1 cellular context compared by ENCODE assay signal in the genomic region with DNA sequence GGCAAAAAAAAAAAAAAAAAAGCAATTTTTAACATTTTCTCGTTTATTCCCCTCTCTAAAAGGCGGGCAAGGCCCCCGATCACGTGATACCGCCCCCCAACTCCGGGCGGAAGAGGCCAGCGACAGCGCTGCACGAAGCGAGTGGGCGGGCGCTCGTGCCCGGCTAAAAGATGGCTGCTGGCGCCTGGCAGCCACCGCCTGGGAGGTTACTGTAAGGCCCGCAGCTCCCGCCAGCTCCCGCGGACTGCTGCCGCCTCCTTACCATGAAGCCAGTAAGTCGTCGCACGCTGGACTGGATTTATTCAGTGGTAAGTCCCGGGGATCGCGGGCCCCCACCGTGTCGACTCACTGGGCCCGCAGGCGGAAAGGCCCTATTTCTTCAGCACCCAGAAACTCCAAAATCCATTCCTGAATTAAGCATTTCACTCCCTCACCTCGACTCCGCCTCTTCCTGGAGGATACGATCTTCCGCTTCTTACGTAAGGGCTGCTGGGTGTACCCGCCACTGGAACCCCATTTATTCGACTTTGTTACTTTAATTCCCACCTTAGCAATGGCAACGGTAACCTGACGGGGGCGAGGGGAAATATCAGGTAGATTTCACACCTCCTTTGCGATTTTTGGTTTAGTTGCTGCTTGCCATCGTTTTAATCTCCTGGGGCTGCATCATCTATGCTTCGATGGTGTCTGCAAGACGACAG.
TF ChIP-seq lines count a peak whose summit lies in the region.

A gene with protein sequence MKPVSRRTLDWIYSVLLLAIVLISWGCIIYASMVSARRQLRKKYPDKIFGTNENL (plus strand): TSS at position 156 of the 701 bp plus-strand sequence. CDS start 108 bp downstream, at position 264.
A gene (minus strand): TSS at position 415 of the 701 bp plus-strand sequence. CDS start 150 bp downstream, at position 265.

TF ChIP-seq in HepG2, 621 proteins besides CTCF, POLR2A, EP300 and RAD21 (continued from another document and continues in another):
- TF ChIP-seq, protein P1, sequence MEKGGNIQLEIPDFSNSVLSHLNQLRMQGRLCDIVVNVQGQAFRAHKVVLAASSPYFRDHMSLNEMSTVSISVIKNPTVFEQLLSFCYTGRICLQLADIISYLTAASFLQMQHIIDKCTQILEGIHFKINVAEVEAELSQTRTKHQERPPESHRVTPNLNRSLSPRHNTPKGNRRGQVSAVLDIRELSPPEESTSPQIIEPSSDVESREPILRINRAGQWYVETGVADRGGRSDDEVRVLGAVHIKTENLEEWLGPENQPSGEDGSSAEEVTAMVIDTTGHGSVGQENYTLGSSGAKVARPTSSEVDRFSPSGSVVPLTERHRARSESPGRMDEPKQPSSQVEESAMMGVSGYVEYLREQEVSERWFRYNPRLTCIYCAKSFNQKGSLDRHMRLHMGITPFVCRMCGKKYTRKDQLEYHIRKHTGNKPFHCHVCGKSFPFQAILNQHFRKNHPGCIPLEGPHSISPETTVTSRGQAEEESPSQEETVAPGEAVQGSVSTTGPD (CRISPR knock-in tag; IDR thresholded peaks at IDR 0.05): no peak
- TF ChIP-seq NFRKB (IDR thresholded peaks at IDR 0.05) (peak; percentile 84), ZNF878 (CRISPR knock-in tag; IDR thresholded peaks at IDR 0.05) (no peak), SUZ12 (IDR thresholded peaks at IDR 0.05; ENCODE audit: low read depth, low read length) (no peak), ERF (CRISPR knock-in tag; IDR thresholded peaks at IDR 0.05) (peak; percentile 76), CENPX (CRISPR knock-in tag; IDR thresholded peaks at IDR 0.05) (no peak), ZNF556 (CRISPR knock-in tag; IDR thresholded peaks at IDR 0.05; ENCODE audit: borderline replicate concordance) (peak; percentile 68; the same call in 1 of the 2 replicates), ELF1 (CRISPR knock-in tag; IDR thresholded peaks at IDR 0.05) (peak; percentile 98), ZNF501 (CRISPR knock-in tag; IDR thresholded peaks at IDR 0.05) (0 out of 2 replicates have a peak, but pooled peaks have one; percentile 34), TP53 (CRISPR knock-in tag; conservative IDR thresholded peaks at IDR 0.05) (no peak), ZIK1 (CRISPR knock-in tag; IDR thresholded peaks at IDR 0.05; ENCODE audit: borderline replicate concordance, low read depth) (no peak), HDAC6 (IDR thresholded peaks at IDR 0.05; ENCODE audit: low read depth, low read length) (no peak), CBX2 (IDR thresholded peaks at IDR 0.05; ENCODE audit: low read depth, low read length) (no peak), CBX2 (CRISPR knock-in tag; IDR thresholded peaks at IDR 0.05; ENCODE audit: low read depth) (no peak), ZNF737 (CRISPR knock-in tag; IDR thresholded peaks at IDR 0.05; ENCODE audit: borderline replicate concordance) (no peak), CREM (IDR thresholded peaks at IDR 0.05) (peak; percentile 62), CREM (CRISPR knock-in tag; IDR thresholded peaks at IDR 0.05) (no peak), ZNF674 (CRISPR knock-in tag; IDR thresholded peaks at IDR 0.05; ENCODE audit: low read depth) (no peak), ZNF724P (CRISPR knock-in tag; IDR thresholded peaks at IDR 0.05; ENCODE audit: borderline replicate concordance) (0 out of 2 replicates have a peak, but pooled peaks have one; percentile 68), GATAD1 (CRISPR knock-in tag; IDR thresholded peaks at IDR 0.05) (peak; percentile 85), ZNF24 (IDR thresholded peaks at IDR 0.05) (no peak), MTF2 (CRISPR knock-in tag; IDR thresholded peaks at IDR 0.05; ENCODE audit: borderline replicate concordance) (no peak), ZNF460 (CRISPR knock-in tag; IDR thresholded peaks at IDR 0.05; ENCODE audit: borderline replicate concordance) (no peak), ZNF552 (CRISPR knock-in tag; IDR thresholded peaks at IDR 0.05; ENCODE audit: borderline replicate concordance) (no peak), KLF13 (CRISPR knock-in tag; IDR thresholded peaks at IDR 0.05) (no peak)
- TF ChIP-seq, protein P2, sequence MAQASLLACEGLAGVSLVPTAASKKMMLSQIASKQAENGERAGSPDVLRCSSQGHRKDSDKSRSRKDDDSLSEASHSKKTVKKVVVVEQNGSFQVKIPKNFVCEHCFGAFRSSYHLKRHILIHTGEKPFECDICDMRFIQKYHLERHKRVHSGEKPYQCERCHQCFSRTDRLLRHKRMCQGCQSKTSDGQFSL (CRISPR knock-in tag; IDR thresholded peaks at IDR 0.05): peak; percentile 92
- TF ChIP-seq, protein P3, sequence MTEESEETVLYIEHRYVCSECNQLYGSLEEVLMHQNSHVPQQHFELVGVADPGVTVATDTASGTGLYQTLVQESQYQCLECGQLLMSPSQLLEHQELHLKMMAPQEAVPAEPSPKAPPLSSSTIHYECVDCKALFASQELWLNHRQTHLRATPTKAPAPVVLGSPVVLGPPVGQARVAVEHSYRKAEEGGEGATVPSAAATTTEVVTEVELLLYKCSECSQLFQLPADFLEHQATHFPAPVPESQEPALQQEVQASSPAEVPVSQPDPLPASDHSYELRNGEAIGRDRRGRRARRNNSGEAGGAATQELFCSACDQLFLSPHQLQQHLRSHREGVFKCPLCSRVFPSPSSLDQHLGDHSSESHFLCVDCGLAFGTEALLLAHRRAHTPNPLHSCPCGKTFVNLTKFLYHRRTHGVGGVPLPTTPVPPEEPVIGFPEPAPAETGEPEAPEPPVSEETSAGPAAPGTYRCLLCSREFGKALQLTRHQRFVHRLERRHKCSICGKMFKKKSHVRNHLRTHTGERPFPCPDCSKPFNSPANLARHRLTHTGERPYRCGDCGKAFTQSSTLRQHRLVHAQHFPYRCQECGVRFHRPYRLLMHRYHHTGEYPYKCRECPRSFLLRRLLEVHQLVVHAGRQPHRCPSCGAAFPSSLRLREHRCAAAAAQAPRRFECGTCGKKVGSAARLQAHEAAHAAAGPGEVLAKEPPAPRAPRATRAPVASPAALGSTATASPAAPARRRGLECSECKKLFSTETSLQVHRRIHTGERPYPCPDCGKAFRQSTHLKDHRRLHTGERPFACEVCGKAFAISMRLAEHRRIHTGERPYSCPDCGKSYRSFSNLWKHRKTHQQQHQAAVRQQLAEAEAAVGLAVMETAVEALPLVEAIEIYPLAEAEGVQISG (CRISPR knock-in tag; IDR thresholded peaks at IDR 0.05): peak; percentile 90
- TF ChIP-seq, protein P4, sequence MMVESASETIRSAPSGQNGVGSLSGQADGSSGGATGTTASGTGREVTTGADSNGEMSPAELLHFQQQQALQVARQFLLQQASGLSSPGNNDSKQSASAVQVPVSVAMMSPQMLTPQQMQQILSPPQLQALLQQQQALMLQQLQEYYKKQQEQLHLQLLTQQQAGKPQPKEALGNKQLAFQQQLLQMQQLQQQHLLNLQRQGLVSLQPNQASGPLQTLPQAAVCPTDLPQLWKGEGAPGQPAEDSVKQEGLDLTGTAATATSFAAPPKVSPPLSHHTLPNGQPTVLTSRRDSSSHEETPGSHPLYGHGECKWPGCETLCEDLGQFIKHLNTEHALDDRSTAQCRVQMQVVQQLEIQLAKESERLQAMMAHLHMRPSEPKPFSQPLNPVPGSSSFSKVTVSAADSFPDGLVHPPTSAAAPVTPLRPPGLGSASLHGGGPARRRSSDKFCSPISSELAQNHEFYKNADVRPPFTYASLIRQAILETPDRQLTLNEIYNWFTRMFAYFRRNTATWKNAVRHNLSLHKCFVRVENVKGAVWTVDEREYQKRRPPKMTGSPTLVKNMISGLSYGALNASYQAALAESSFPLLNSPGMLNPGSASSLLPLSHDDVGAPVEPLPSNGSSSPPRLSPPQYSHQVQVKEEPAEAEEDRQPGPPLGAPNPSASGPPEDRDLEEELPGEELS (CRISPR knock-in tag; IDR thresholded peaks at IDR 0.05): no peak; the same call in 1 of the 2 replicates
- TF ChIP-seq, protein P5, sequence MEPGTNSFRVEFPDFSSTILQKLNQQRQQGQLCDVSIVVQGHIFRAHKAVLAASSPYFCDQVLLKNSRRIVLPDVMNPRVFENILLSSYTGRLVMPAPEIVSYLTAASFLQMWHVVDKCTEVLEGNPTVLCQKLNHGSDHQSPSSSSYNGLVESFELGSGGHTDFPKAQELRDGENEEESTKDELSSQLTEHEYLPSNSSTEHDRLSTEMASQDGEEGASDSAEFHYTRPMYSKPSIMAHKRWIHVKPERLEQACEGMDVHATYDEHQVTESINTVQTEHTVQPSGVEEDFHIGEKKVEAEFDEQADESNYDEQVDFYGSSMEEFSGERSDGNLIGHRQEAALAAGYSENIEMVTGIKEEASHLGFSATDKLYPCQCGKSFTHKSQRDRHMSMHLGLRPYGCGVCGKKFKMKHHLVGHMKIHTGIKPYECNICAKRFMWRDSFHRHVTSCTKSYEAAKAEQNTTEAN (CRISPR knock-in tag; conservative IDR thresholded peaks at IDR 0.05): 0 out of 2 replicates have a peak, but pooled peaks have one; percentile 5
- TF ChIP-seq, protein P6, sequence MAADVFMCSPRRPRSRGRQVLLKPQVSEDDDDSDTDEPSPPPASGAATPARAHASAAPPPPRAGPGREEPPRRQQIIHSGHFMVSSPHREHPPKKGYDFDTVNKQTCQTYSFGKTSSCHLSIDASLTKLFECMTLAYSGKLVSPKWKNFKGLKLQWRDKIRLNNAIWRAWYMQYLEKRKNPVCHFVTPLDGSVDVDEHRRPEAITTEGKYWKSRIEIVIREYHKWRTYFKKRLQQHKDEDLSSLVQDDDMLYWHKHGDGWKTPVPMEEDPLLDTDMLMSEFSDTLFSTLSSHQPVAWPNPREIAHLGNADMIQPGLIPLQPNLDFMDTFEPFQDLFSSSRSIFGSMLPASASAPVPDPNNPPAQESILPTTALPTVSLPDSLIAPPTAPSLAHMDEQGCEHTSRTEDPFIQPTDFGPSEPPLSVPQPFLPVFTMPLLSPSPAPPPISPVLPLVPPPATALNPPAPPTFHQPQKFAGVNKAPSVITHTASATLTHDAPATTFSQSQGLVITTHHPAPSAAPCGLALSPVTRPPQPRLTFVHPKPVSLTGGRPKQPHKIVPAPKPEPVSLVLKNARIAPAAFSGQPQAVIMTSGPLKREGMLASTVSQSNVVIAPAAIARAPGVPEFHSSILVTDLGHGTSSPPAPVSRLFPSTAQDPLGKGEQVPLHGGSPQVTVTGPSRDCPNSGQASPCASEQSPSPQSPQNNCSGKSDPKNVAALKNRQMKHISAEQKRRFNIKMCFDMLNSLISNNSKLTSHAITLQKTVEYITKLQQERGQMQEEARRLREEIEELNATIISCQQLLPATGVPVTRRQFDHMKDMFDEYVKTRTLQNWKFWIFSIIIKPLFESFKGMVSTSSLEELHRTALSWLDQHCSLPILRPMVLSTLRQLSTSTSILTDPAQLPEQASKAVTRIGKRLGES (CRISPR knock-in tag; IDR thresholded peaks at IDR 0.05; ENCODE audit: borderline replicate concordance): no peak
- TF ChIP-seq, protein P7, sequence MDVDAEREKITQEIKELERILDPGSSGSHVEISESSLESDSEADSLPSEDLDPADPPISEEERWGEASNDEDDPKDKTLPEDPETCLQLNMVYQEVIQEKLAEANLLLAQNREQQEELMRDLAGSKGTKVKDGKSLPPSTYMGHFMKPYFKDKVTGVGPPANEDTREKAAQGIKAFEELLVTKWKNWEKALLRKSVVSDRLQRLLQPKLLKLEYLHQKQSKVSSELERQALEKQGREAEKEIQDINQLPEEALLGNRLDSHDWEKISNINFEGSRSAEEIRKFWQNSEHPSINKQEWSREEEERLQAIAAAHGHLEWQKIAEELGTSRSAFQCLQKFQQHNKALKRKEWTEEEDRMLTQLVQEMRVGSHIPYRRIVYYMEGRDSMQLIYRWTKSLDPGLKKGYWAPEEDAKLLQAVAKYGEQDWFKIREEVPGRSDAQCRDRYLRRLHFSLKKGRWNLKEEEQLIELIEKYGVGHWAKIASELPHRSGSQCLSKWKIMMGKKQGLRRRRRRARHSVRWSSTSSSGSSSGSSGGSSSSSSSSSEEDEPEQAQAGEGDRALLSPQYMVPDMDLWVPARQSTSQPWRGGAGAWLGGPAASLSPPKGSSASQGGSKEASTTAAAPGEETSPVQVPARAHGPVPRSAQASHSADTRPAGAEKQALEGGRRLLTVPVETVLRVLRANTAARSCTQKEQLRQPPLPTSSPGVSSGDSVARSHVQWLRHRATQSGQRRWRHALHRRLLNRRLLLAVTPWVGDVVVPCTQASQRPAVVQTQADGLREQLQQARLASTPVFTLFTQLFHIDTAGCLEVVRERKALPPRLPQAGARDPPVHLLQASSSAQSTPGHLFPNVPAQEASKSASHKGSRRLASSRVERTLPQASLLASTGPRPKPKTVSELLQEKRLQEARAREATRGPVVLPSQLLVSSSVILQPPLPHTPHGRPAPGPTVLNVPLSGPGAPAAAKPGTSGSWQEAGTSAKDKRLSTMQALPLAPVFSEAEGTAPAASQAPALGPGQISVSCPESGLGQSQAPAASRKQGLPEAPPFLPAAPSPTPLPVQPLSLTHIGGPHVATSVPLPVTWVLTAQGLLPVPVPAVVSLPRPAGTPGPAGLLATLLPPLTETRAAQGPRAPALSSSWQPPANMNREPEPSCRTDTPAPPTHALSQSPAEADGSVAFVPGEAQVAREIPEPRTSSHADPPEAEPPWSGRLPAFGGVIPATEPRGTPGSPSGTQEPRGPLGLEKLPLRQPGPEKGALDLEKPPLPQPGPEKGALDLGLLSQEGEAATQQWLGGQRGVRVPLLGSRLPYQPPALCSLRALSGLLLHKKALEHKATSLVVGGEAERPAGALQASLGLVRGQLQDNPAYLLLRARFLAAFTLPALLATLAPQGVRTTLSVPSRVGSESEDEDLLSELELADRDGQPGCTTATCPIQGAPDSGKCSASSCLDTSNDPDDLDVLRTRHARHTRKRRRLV (CRISPR knock-in tag; IDR thresholded peaks at IDR 0.05): peak; percentile 54; the same call in 1 of the 2 replicates
- TF ChIP-seq, protein P8, sequence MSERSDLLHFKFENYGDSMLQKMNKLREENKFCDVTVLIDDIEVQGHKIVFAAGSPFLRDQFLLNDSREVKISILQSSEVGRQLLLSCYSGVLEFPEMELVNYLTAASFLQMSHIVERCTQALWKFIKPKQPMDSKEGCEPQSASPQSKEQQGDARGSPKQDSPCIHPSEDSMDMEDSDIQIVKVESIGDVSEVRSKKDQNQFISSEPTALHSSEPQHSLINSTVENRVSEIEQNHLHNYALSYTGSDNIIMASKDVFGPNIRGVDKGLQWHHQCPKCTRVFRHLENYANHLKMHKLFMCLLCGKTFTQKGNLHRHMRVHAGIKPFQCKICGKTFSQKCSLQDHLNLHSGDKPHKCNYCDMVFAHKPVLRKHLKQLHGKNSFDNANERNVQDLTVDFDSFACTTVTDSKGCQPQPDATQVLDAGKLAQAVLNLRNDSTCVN (CRISPR knock-in tag; IDR thresholded peaks at IDR 0.05; ENCODE audit: borderline replicate concordance): 0 out of 2 replicates have a peak, but pooled peaks have one; percentile 29
- TF ChIP-seq, protein P9, sequence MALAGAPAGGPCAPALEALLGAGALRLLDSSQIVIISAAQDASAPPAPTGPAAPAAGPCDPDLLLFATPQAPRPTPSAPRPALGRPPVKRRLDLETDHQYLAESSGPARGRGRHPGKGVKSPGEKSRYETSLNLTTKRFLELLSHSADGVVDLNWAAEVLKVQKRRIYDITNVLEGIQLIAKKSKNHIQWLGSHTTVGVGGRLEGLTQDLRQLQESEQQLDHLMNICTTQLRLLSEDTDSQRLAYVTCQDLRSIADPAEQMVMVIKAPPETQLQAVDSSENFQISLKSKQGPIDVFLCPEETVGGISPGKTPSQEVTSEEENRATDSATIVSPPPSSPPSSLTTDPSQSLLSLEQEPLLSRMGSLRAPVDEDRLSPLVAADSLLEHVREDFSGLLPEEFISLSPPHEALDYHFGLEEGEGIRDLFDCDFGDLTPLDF (CRISPR knock-in tag; IDR thresholded peaks at IDR 0.05): peak; percentile 78
